ENCODE assay signal across 8 cellular contexts in the genomic region with DNA sequence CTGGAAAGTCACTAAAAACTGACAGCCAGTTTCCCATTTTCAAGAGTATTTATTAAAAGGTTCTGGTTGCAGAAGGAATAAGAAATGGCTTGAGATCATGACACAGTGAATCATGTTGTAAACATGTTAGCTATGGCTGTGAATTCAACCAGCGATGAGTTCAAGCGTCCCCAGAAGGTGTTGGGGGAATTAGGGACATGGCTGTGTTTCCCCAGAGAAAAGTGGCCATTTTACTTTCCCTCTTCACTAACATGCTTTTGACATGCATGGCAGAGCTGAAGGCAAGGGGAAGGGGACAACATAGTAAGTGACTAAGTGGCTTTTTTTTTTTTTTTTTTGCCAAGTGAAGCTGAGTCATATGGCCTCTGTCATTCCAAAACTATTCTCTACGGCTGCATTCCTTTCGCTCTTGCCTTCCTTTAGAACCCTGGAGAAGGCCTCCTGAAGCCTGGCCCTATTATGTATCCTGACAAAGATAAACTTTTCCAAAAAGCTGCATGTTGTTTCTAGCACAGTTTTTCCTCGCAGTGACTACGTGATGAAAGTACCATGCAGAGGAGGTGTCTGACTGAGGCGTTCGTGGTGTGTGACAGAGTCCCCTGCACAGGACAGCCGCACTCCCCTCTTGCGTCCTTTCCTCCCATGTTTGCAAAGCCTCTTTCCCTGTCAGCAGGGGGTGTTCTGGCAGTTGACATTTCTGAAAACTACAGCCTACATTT. TPM values are rescaled to one million over a fixed set of nuclear protein-coding genes. Genes with fewer than 3 reads are reported as not detected.
A peak's percentile ranks its signal among the peaks of the same experiment; 100 is the strongest.
DNase-seq lines count a peak whose midpoint lies in the region; ATAC-seq, FAIRE-seq and TF ChIP-seq lines count a peak whose summit lies in the region.

No MANE protein-coding gene starts in this region.

- H3K4me3 ChIP-seq in Karpas-422 (ENCODE audit: low read length) = no peak overlapping the region
- no peak overlapping the region for H3K4me3 ChIP-seq in pancreas

- no peak for FAIRE-seq in pancreas (lab: Jason Lieb, UNC)

- no peak overlapping the region for H2AFZ ChIP-seq in Karpas-422 (ENCODE audit: low read length)

- H3K4me1 ChIP-seq in Karpas-422 (ENCODE audit: low read length) (peaks cover 41% of the 10 kb centered on the region), pancreas (peaks cover 0 to 4% (median 0%) of the 10 kb centered on the region in 3 donors)

- 0 out of 2 replicates have a peak, but pooled peaks cover 2% of the 10 kb centered on the region for H3K27me3 ChIP-seq in Karpas-422 (ENCODE audit: low read length)
- no peaks in the 10 kb centered on the region for H3K27me3 ChIP-seq in pancreas

- 68 to 74% methylated on average over 10 of the region's 10 CpGs for WGBS in pancreas, 2 donors

- no peaks in the 10 kb centered on the region for H3K79me2 ChIP-seq in Karpas-422 (ENCODE audit: low read length)

- intact Hi-C loops in pancreas (cut with DNase I) = no loop called here

- no peak overlapping the region for H3K9ac ChIP-seq in Karpas-422 (ENCODE audit: low read length)

- DNase-seq in Karpas-422 (no peak), pancreas (no peak), T-helper 1 cell (no peak)
- no peak for DNase-seq in activated T-cell treated with anti-CD3 and anti-CD28 coated beads, Interleukin-2, amount 50 U/mL, for 1 hour
- no peak for DNase-seq in activated CD4-positive, CD25-positive, alpha-beta regulatory T cell treated with anti-CD3 and anti-CD28 coated beads, Interleukin-2, amount 50 U/mL, for 72 hours

- H3K27ac ChIP-seq in Karpas-422 (ENCODE audit: low read length) (no peak overlapping the region), pancreas (peak overlapping the region; percentile 10 to 66 (median 52))

- H3K36me3 ChIP-seq in Karpas-422 (ENCODE audit: insufficient read depth, low read length) (no peaks in the 10 kb centered on the region), pancreas (no peaks in the 10 kb centered on the region)

- no peaks in the 10 kb centered on the region for H4K20me1 ChIP-seq in Karpas-422 (ENCODE audit: insufficient read depth, low read depth, low read length)

- ATAC-seq in GM18502 (IDR thresholded peaks at IDR 0.05; ENCODE audit: poor library complexity, unreplicated experiment) (peak; percentile 61), esophagus mucosa (peak; percentile 82), pancreas (peak; percentile 67 to 82 (median 74)), HG03460 (IDR thresholded peaks at IDR 0.05; ENCODE audit: unreplicated experiment) (no peak)

- peak overlapping the region; percentile 38 for H3K4me2 ChIP-seq in Karpas-422 (ENCODE audit: low read depth, low read length, poor library complexity, severe bottlenecking)

- TF ChIP-seq CTCF in pancreas (IDR thresholded peaks at IDR 0.05) = no peak

- no peaks in the 10 kb centered on the region for H3K9me2 ChIP-seq in Karpas-422 (replicated peaks; ENCODE audit: insufficient read depth, low read length)

- H3K9me3 ChIP-seq in Karpas-422 (ENCODE audit: low read length) (no peaks in the 10 kb centered on the region), pancreas (no peaks in the 10 kb centered on the region)

RNA-seq across cellular contexts. Expression of a gene that starts 46.9 kb away (rescaled TPM):
- not detected in 2 replicates for total RNA-seq in Karpas-422 (2014; rRNA removed; shearing (Covaris generic); ENCODE audit: low replicate concordance)
- total RNA-seq in esophagus mucosa = 101 TPM
- total RNA-seq in pancreas = 10 to 100 TPM; 25.6 to 38.8 (median 34.8) TPM
- polyA plus RNA-seq in pancreas = 1 to 10 TPM; 5.5 to 6.5 TPM

Comparison
In these comparisons a context has a peak if more than half of its experiments do, and no peak if none do; other contexts are left out.
1. RNA of a gene that starts 46.9 kb away (total RNA-seq): 101 TPM in esophagus mucosa (single experiment) and 25.6 to 38.8 TPM in pancreas; not detected in Karpas-422; every median in the first group is over 10 times any median in the second.